16 cellular contexts compared by ENCODE assay signal in the genomic region with DNA sequence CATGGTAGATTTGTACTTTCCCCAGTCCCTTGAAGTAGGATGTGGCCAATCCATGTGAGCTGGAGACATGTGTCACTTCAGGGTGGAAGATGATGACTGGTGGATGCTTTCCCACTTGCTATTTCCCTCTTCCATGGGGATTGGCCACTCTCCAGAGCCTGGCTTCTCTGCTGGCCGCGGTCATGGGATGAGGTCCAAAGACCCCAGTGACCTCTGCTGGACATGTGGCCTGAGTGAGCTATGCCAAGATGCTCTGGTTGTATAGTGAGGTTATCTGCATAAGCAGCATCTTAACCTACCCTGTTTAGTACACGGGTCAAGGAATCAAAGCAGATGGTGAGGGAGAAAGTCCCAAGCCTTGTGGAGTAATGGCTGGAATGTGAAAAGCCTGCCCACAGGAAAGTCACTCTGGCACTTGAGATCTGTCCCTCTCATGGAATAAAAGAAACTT. TPM values are rescaled to one million over a fixed set of nuclear protein-coding genes. Genes with fewer than 3 reads are reported as not detected.
DNase-seq lines count a peak whose midpoint lies in the region; ATAC-seq, FAIRE-seq and TF ChIP-seq lines count a peak whose summit lies in the region.
"Had no signal": no experiment of that assay in that cellular context is flagged by ENCODE, and none has a peak within 500 bp of the region (broad histone marks: within the 10 kb centered on the region; RNA-seq: fewer than 3 reads in every experiment).

No MANE protein-coding gene starts in this region.

- H3K9ac ChIP-seq in HepG2 (ENCODE audit: insufficient read depth, low read depth, low read length) (no peak overlapping the region), subcutaneous abdominal adipose tissue (ENCODE audit: low read length in 5 of 5) (no peak overlapping the region)

- intact Hi-C loops in HepG2 (cut with micrococcal nuclease; ENCODE audit: unreplicated experiment), result no loop called here

- no peak for TF ChIP-seq EP300 in HepG2 (IDR thresholded peaks at IDR 0.05; ENCODE audit: low read depth in 2 of 2, low read length in 2 of 2)
- TF ChIP-seq EP300 in HepG2 (CRISPR knock-in tag; IDR thresholded peaks at IDR 0.05; ENCODE audit: borderline replicate concordance), result no peak

- H3K9me3 ChIP-seq in HepG2 (ENCODE audit: low read length), result no peaks in the 10 kb centered on the region
- no peaks in the 10 kb centered on the region for H3K9me3 ChIP-seq in subcutaneous abdominal adipose tissue (ENCODE audit: control insufficient read depth in 5 of 5, low read length in 5 of 5)

- CTCF ChIA-PET in HepG2 (lab: Yijun Ruan, JAX; ENCODE audit: low intra/inter-chr PET ratio, low total read pairs), result no interaction called here

- no peak for FAIRE-seq in HepG2 (lab: Jason Lieb, UNC)
- FAIRE-seq: K562 had no signal

- no peak for TF ChIP-seq CTCF in cardiac fibroblast (IDR thresholded peaks at IDR 0.05; ENCODE audit: low read depth, low read length)
- 0 out of 2 replicates have a peak, but pooled peaks have one; percentile 13 for TF ChIP-seq CTCF in HepG2 (CRISPR knock-in tag; IDR thresholded peaks at IDR 0.05)

- WGBS in HepG2 (ENCODE audit: low lambda C conversion rate), result 67% methylated on average over 3 of the region's 3 CpGs

- no TSS peak for BruUV-seq in HepG2 (replicated peaks; lab: Mats Ljungman, UMichigan)

- no peak overlapping the region for H2AFZ ChIP-seq in HepG2 (ENCODE audit: low read length)

- ATAC-seq in HepG2 (no peak), GM18505 (IDR thresholded peaks at IDR 0.05; ENCODE audit: unreplicated experiment) (no peak), GM18502 (IDR thresholded peaks at IDR 0.05; ENCODE audit: poor library complexity, unreplicated experiment) (no peak)
- ATAC-seq: activated CD4-positive, CD25-positive, alpha-beta regulatory T cell treated with anti-CD3 and anti-CD28 coated beads, Interleukin-2, amount 50 U/mL, for 24 hours; K562; stimulated activated naive CD8-positive, alpha-beta T cell treated with anti-CD3 and anti-CD28 coated beads, Interleukin-15, amount 100 ng/mL, for 72 hours had no signal

- no peak for TF ChIP-seq RAD21 in HepG2 (CRISPR knock-in tag; IDR thresholded peaks at IDR 0.05)

- no peak overlapping the region for H3K4me2 ChIP-seq in HepG2 (ENCODE audit: low read depth, low read length)

- in situ Hi-C loops in HepG2 (cut with HindIII; ENCODE audit: extremely low pct_ligation_motif_present, low pct_unique_long_range_greater_than_20kb), result no loop called here

- H3K79me2 ChIP-seq in HepG2 (ENCODE audit: insufficient read depth, low read length), result no peaks in the 10 kb centered on the region

- H3K4me1 ChIP-seq in HepG2 (ENCODE audit: insufficient read depth, low read length) (peaks cover 8% of the 10 kb centered on the region; the same call in 1 of the 2 replicates), subcutaneous abdominal adipose tissue (ENCODE audit: control insufficient read depth in 5 of 5, insufficient read depth in 5 of 5, low read length in 5 of 5) (peaks cover 11 to 41% (median 34%) of the 10 kb centered on the region in 5 donors)

- H3K27ac ChIP-seq in HepG2 (ENCODE audit: extremely low read length, insufficient read depth, low read length) (no peak overlapping the region), subcutaneous abdominal adipose tissue (ENCODE audit: low read depth, low read length) (peak overlapping the region; percentile 40)

- H3K4me3 ChIP-seq in cardiac fibroblast (replicated peaks in 1 of 2; ENCODE audit: low read depth in 2 of 2, low read length in 2 of 2) (no peak overlapping the region), HepG2 (replicated peaks in 1 of 3; ENCODE audit: insufficient read depth in 1 of 3, low read depth in 2 of 3, low read length in 3 of 3) (no peak overlapping the region), subcutaneous abdominal adipose tissue (ENCODE audit: low read depth in 1 of 5, low read length in 5 of 5) (no peak overlapping the region)
- H3K4me3 ChIP-seq: K562 had no signal

- TF ChIP-seq POLR2A in HepG2 (IDR thresholded peaks at IDR 0.05; ENCODE audit: insufficient read depth in 1 of 2, low read depth in 2 of 2, low read length in 2 of 2) (no peak), GM18505 (IDR thresholded peaks at IDR 0.05; ENCODE audit: borderline replicate concordance, extremely low read depth, insufficient read depth, insufficient read length) (no peak)

- H3K27me3 ChIP-seq in HepG2 (ENCODE audit: control insufficient read depth in 1 of 2, insufficient read depth in 2 of 2, low read length in 2 of 2), result no peaks in the 10 kb centered on the region
- H3K27me3 ChIP-seq in subcutaneous abdominal adipose tissue (ENCODE audit: control insufficient read depth in 5 of 5, insufficient read depth in 4 of 5, low read length in 5 of 5), result no peaks in the 10 kb centered on the region

- POLR2A ChIA-PET in HepG2 (lab: Yijun Ruan, JAX), result no interaction called here

- no peaks in the 10 kb centered on the region for H4K20me1 ChIP-seq in HepG2 (ENCODE audit: insufficient read depth, low read length)

- H3K36me3 ChIP-seq in HepG2 (replicated peaks in 1 of 2; ENCODE audit: control insufficient read depth in 1 of 2, insufficient read depth in 2 of 2, low read length in 2 of 2), result peaks cover 0 to 4% of the 10 kb centered on the region in 2 experiments; a peak in 2 of 5 replicates
- peaks cover 0 to 6% (median 0%) of the 10 kb centered on the region in 5 donors for H3K36me3 ChIP-seq in subcutaneous abdominal adipose tissue (ENCODE audit: control insufficient read depth in 5 of 5, insufficient read depth in 5 of 5, low read length in 5 of 5)

- DNase-seq in M059J (ENCODE audit: low read depth), result peak; percentile 86
- peak; percentile 40 to 59 for DNase-seq in cardiac fibroblast (ENCODE audit: low read depth in 2 of 2)
- DNase-seq in HepG2 (ENCODE audit: low spot score), result no peak
- DNase-seq in SW 1271 (lab: John Stamatoyannopoulos, UW), result no peak
- DNase-seq in 8988T, result no peak
- DNase-seq: activated T-cell treated with anti-CD3 and anti-CD28 coated beads for 4 hours; amniotic stem cell; CD4-positive, alpha-beta T cell; GDM1; NCI-H1694 treated with DMSO at 0.1 percent for 48 hours; stimulated activated naive CD8-positive, alpha-beta T cell treated with anti-CD3 and anti-CD28 coated beads, Interleukin-15, amount 100 ng/mL, for 72 hours had no signal

TF ChIP-seq in HepG2, 621 proteins besides CTCF, POLR2A, EP300 and RAD21 (continues in another document):
- TF ChIP-seq GABPA (IDR thresholded peaks at IDR 0.05; ENCODE audit: low read depth, low read length) (no peak), GABPA (CRISPR knock-in tag; IDR thresholded peaks at IDR 0.05; ENCODE audit: low read depth) (no peak), GPN1 (CRISPR knock-in tag; IDR thresholded peaks at IDR 0.05; ENCODE audit: borderline replicate concordance) (no peak), MIER2 (CRISPR knock-in tag; IDR thresholded peaks at IDR 0.05) (no peak)
- TF ChIP-seq, protein P1, sequence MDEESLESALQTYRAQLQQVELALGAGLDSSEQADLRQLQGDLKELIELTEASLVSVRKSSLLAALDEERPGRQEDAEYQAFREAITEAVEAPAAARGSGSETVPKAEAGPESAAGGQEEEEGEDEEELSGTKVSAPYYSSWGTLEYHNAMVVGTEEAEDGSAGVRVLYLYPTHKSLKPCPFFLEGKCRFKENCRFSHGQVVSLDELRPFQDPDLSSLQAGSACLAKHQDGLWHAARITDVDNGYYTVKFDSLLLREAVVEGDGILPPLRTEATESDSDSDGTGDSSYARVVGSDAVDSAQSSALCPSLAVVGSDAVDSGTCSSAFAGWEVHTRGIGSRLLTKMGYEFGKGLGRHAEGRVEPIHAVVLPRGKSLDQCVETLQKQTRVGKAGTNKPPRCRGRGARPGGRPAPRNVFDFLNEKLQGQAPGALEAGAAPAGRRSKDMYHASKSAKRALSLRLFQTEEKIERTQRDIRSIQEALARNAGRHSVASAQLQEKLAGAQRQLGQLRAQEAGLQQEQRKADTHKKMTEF (CRISPR knock-in tag; IDR thresholded peaks at IDR 0.05), result no peak

RNA-seq across cellular contexts. Expression of gene SH3PXD2B, which starts 47.1 kb away (rescaled TPM):
- 8.5 and 15.7 TPM in 2 replicates for total RNA-seq in M059J (2014; rRNA removed; shearing (Covaris generic))
- 3.4 and 3.8 TPM in 2 replicates for total RNA-seq in HepG2 (2016; rRNA removed; fragmentation: Illumina TruSeq; extraction: Trizol)
- 1.1 and 1.3 TPM in 2 replicates for total RNA-seq in HepG2 (2016; cell fraction: cytosol; rRNA removed; fragmentation: Illumina TruSeq; extraction: Trizol; ENCODE audit: low read depth)
- 3.2 and 3.8 TPM in 2 replicates for total RNA-seq in HepG2 (2016; cell fraction: insoluble cytoplasmic fraction; rRNA removed; fragmentation: Illumina TruSeq; extraction: Trizol)
- total RNA-seq in HepG2 (2016; cell fraction: membrane; rRNA removed; fragmentation: Illumina TruSeq; extraction: Trizol), result 1.5 and 2.4 TPM in 2 replicates
- 3.8 TPM in 2 replicates for total RNA-seq in HepG2 (2016; cell fraction: nucleus; rRNA removed; fragmentation: Illumina TruSeq; extraction: Trizol)
- 4.6 and 5.3 TPM in 2 replicates for polyA plus RNA-seq in HepG2 (2011; rRNA removed)
- 1.9 and 2.4 TPM in 2 replicates for polyA plus RNA-seq in HepG2 (2011; cell fraction: cytosol; rRNA removed)
- 6.3 and 6.6 TPM in 2 replicates for polyA plus RNA-seq in HepG2 (2011; cell fraction: nucleus; rRNA removed)
- polyA plus RNA-seq in HepG2 (2012), result 3.7 and 4.6 TPM in 2 replicates
- polyA plus RNA-seq in HepG2 (2016; cell fraction: cytosol; fragmentation: Illumina TruSeq; extraction: Trizol; ENCODE audit: low read depth), result 0.45 and 0.58 TPM in 2 replicates
- 4.5 and 5.7 TPM in 2 replicates for polyA plus RNA-seq in HepG2 (2016; cell fraction: insoluble cytoplasmic fraction; fragmentation: Illumina TruSeq; extraction: Trizol; ENCODE audit: low read depth)
- 0.58 and 1.3 TPM in 2 replicates for polyA plus RNA-seq in HepG2 (2016; cell fraction: membrane; fragmentation: Illumina TruSeq; extraction: Trizol; ENCODE audit: low read depth)
- polyA plus RNA-seq in HepG2 (2016; cell fraction: nucleus; fragmentation: Illumina TruSeq; extraction: Trizol; ENCODE audit: insufficient read depth, low read depth), result 4.4 and 5.5 TPM in 2 replicates
- polyA minus RNA-seq in HepG2 (2011; rRNA and poly(A)+ RNA removed; ENCODE audit: low replicate concordance), result 6.5 and 8.9 TPM in 2 replicates
- polyA minus RNA-seq in HepG2 (2011; cell fraction: cytosol; rRNA and poly(A)+ RNA removed), result 4.5 and 5.0 TPM in 2 replicates
- 4.5 and 4.7 TPM in 2 replicates for polyA minus RNA-seq in HepG2 (2011; cell fraction: nucleus; rRNA and poly(A)+ RNA removed)

Comparison
In these comparisons a context has a peak if more than half of its experiments do, and no peak if none do; other contexts are left out.
1. DNase-seq: peak in M059J (single experiment) and cardiac fibroblast (2 of 2); none in HepG2 (single experiment), SW 1271 (0 of 2) and 8988T (single experiment).